17 cellular contexts compared by ENCODE assay signal in genomic region chr5:147633173-147633572, GRCh38.
DNase-seq lines count a peak whose midpoint lies in the region; ATAC-seq and TF ChIP-seq lines count a peak whose summit lies in the region.
"Had no signal": no experiment of that assay in that cellular context is flagged by ENCODE, and none has a peak within 500 bp of the region (broad histone marks: within the 10 kb centered on the region; RNA-seq: fewer than 3 reads in every experiment).

No MANE protein-coding gene starts in this region.

- H3K36me3 ChIP-seq in stomach: peaks cover 0 to 5% (median 0%) of the 10 kb centered on the region in 4 donors

- H3K9me3 ChIP-seq in stomach: no peaks in the 10 kb centered on the region
- H3K9me3 ChIP-seq: Caco-2 had no signal

- no peak for TF ChIP-seq POLR2A in stomach (IDR thresholded peaks at IDR 0.05)

- peak overlapping the region; percentile 3 for H3K27ac Mint-ChIP-seq in WTC11
- H3K27ac Mint-ChIP-seq: CD4-positive, alpha-beta T cell had no signal

- no peak overlapping the region for H3K4me3 ChIP-seq in stomach
- H3K4me3 ChIP-seq: K562 had no signal

- CTCF ChIA-PET in WTC11 (lab: Charles Lee): interaction anchor here (0.8 to 2.2 kb wide), 2 partner anchors 190 to 235 kb away, joined by 3 to 8 read pairs; no protein-coding TSS in a partner anchor

- intact Hi-C loops in stomach (cut with DNase I; ENCODE audit: low total_unique reads): no loop called here

- H3K4me1 Mint-ChIP-seq in WTC11: peaks cover 22% of the 10 kb centered on the region

- H3K27me3 ChIP-seq in stomach: no peaks in the 10 kb centered on the region

- H3K36me3 Mint-ChIP-seq in WTC11: peaks cover 29% of the 10 kb centered on the region

- POLR2A ChIA-PET in WTC11 (lab: Charles Lee): no interaction called here

- H3K4me3 Mint-ChIP-seq in WTC11: no peak overlapping the region
- H3K4me3 Mint-ChIP-seq: CD4-positive, alpha-beta T cell had no signal

- H3K27me3 Mint-ChIP-seq in WTC11 (ENCODE audit: low read depth): no peaks in the 10 kb centered on the region
- H3K27me3 Mint-ChIP-seq: CD4-positive, alpha-beta T cell had no signal

- H3K9me3 Mint-ChIP-seq in WTC11: no peaks in the 10 kb centered on the region
- H3K9me3 Mint-ChIP-seq: CD4-positive, alpha-beta T cell had no signal

- ATAC-seq in GM18519 (IDR thresholded peaks at IDR 0.05; ENCODE audit: low FRiP score, unreplicated experiment): peak; percentile 66
- peak; percentile 52 for ATAC-seq in HG02884 (IDR thresholded peaks at IDR 0.05; ENCODE audit: unreplicated experiment)
- no peak for ATAC-seq in WTC11
- ATAC-seq in HG03045 (IDR thresholded peaks at IDR 0.05; ENCODE audit: unreplicated experiment): no peak
- ATAC-seq in GM21723 (IDR thresholded peaks at IDR 0.05; ENCODE audit: unreplicated experiment): no peak
- ATAC-seq: K562 had no signal

- no peak for TF ChIP-seq CTCF in WTC11 (IDR thresholded peaks at IDR 0.05)
- no peak for TF ChIP-seq CTCF in stomach (IDR thresholded peaks at IDR 0.05)

- peaks cover 0 to 3% (median 0%) of the 10 kb centered on the region in 4 donors for H3K4me1 ChIP-seq in stomach
- H3K4me1 ChIP-seq: Caco-2 had no signal

- no peak overlapping the region for H3K27ac ChIP-seq in stomach
- H3K27ac ChIP-seq: C4-2B had no signal

- TF ChIP-seq EP300 in stomach (IDR thresholded peaks at IDR 0.05): no peak

- no peak for DNase-seq in WTC11 (ENCODE audit: low spot score)
- no peak for DNase-seq in stomach
- DNase-seq in NCI-H1105 (lab: John Stamatoyannopoulos, UW): no peak
- DNase-seq: AML-193; Caco-2; CD4-positive, alpha-beta T cell; DMS153; DMS79 treated with DMSO at 0.1 percent for 48 hours; GF-D8; HCEC 1CT; IMR-90 had no signal

TF ChIP-seq in WTC11, 78 proteins besides CTCF, POLR2A, EP300 and RAD21:
- TF ChIP-seq ELF4 (CRISPR knock-in tag; IDR thresholded peaks at IDR 0.05; ENCODE audit: low read depth) (no peak), NR1H2 (CRISPR knock-in tag; IDR thresholded peaks at IDR 0.05) (no peak), ZNF532 (CRISPR knock-in tag; IDR thresholded peaks at IDR 0.05; ENCODE audit: borderline replicate concordance) (no peak)

Comparison
In these comparisons a context has a peak if more than half of its experiments do, and no peak if none do; other contexts are left out.
1. ATAC-seq: peak in GM18519 (single experiment) and HG02884 (single experiment); none in WTC11 (single experiment), HG03045 (single experiment) and GM21723 (single experiment).